Comparison of ENCODE assay signal across 2 cellular contexts in genomic region chr11:7014118-7014517, GRCh38.
TF ChIP-seq lines count a peak whose summit lies in the region.

No MANE protein-coding gene starts in this region.

TF ChIP-seq in A549, 52 proteins besides CTCF, POLR2A, EP300 and RAD21:
- TF ChIP-seq KDM5A (IDR thresholded peaks at IDR 0.05) (no peak), MAFK (IDR thresholded peaks at IDR 0.05; ENCODE audit: partially characterized antibody) (peak; percentile 82), NFE2L2 (conservative IDR thresholded peaks at IDR 0.05; ENCODE audit: low read length) (no peak)
TF ChIP-seq in A549: peak in this region for 1.

TF ChIP-seq in IMR-90, 13 proteins besides CTCF, POLR2A, EP300 and RAD21:
- no peak for TF ChIP-seq CEBPB (IDR thresholded peaks at IDR 0.05; ENCODE audit: low read depth, low read length)
- TF ChIP-seq MAFK (IDR thresholded peaks at IDR 0.05; ENCODE audit: low read depth, low read length) = peak; percentile 71
